8 cellular contexts compared by ENCODE assay signal in the genomic region with DNA sequence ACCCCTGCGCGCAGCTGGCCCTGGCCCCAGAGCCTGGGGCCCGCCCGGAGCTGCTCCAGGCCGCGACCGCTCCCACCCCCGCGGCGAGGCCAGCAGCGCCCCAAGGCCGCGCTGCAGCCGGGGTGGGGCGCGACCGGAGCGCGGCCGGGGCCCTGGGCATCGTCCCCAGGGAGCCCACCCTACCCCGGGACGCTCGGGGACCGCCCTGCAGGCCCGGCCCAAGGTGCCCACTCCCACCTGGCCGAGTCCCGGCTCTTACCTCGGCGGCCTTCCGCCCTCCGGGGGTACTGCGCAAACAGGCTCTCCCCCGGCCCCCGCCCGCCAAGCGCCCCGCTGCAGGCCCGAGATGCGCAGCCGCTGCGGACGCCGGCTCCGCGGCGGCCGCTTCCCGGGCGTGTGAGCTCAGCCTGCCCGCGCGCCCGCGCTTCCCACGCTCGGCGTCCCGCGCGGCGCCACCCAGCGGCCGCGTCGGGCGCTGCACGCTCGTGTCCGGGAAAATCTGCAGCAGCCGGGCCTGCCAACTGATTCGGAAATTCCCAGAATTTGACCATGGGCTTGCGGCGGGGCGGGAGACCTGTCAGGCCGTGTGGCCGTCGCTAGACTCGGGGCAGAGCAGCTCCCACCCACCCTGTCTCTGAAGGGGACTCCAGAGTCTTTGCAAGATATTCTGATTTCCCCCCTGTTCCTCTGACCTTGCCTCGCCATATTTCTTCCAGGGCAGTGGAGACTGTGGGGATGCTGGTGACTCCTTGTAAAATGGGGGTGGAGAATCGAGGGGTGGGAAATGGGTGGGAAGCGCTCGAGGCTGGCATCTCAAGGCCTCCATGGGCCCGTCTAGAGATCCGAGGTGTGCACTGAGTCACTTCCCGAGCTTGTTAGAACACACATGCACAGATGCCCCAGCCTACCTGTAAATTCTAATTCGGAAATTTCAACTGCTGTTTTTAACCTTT. TPM values are rescaled to one million over a fixed set of nuclear protein-coding genes. Genes with fewer than 3 reads are reported as not detected.
DNase-seq lines count a peak whose midpoint lies in the region; ATAC-seq and TF ChIP-seq lines count a peak whose summit lies in the region.

No MANE protein-coding gene starts in this region.

- no peaks in the 10 kb centered on the region for H4K20me1 ChIP-seq in neural cell (ENCODE audit: insufficient read depth)

- H3F3A ChIP-seq in neural cell (ENCODE audit: insufficient read depth, low read length, poor library complexity, severe bottlenecking), result no peaks in the 10 kb centered on the region

- DNase-seq in DMS53 treated with DMSO at 0.1 percent for 48 hours (lab: John Stamatoyannopoulos, UW; ENCODE audit: unreplicated experiment), result peak; percentile 41
- DNase-seq in RWPE2 (ENCODE audit: low spot score), result no peak
- DNase-seq in activated gamma-delta T cell treated with anti-CD3 and anti-CD28 coated beads, Interleukin-2, amount 50 U/mL, for 16 hours (ENCODE audit: low read depth), result peak; percentile 54
- DNase-seq in foreskin fibroblast, result peak; percentile 73 to 92

- H3K27ac ChIP-seq in HUES6 (ENCODE audit: low read depth, low read length) (no peak overlapping the region), RWPE2 (ENCODE audit: poor library complexity, severe bottlenecking) (peak overlapping the region; percentile 57), neural cell (ENCODE audit: low read length) (no peak overlapping the region), temporal lobe (ENCODE audit: low read depth, low read length) (peak overlapping the region; percentile 90)

- peak; percentile 56 for TF ChIP-seq RAD21 in neural cell (conservative IDR thresholded peaks at IDR 0.05)

- peak; percentile 84 for TF ChIP-seq CTCF in RWPE2 (IDR thresholded peaks at IDR 0.05; ENCODE audit: poor library complexity, severe bottlenecking)
- TF ChIP-seq CTCF in foreskin fibroblast (IDR thresholded peaks at IDR 0.05; ENCODE audit: low read depth, low read length), result peak; percentile 51
- peak; percentile 92 for TF ChIP-seq CTCF in neural cell (IDR thresholded peaks at IDR 0.05; ENCODE audit: poor library complexity, severe bottlenecking)

- H3K9me2 ChIP-seq in neural cell (ENCODE audit: insufficient read depth, low read length), result no peaks in the 10 kb centered on the region

- H3K4me1 ChIP-seq in HUES6 (ENCODE audit: control insufficient read depth, insufficient read depth, low read length), result 0 out of 2 replicates have a peak, but pooled peaks cover 4% of the 10 kb centered on the region
- H3K4me1 ChIP-seq in RWPE2 (ENCODE audit: insufficient read depth, poor library complexity, severe bottlenecking), result no peaks in the 10 kb centered on the region

- TF ChIP-seq EP300 in neural cell (conservative IDR thresholded peaks at IDR 0.05; ENCODE audit: poor library complexity, severe bottlenecking), result peak; percentile 30

- peak overlapping the region; percentile 51 for H3K4me2 ChIP-seq in neural cell (ENCODE audit: low read length)

- peak overlapping the region; percentile 65 for H2AFZ ChIP-seq in neural cell (ENCODE audit: low read depth, low read length)

- H3K36me3 ChIP-seq in HUES6 (ENCODE audit: control insufficient read depth, insufficient read depth, low read length) (no peaks in the 10 kb centered on the region), RWPE2 (ENCODE audit: low read depth) (peaks cover 4% of the 10 kb centered on the region; the same call in 1 of the 2 replicates), neural cell (ENCODE audit: insufficient read depth, low read length) (no peaks in the 10 kb centered on the region)

- H3K79me2 ChIP-seq in neural cell (replicated peaks; ENCODE audit: insufficient read depth, low read length), result peaks cover 4% of the 10 kb centered on the region

- ATAC-seq in GM21390 (IDR thresholded peaks at IDR 0.05; ENCODE audit: unreplicated experiment) (peak; percentile 67), RWPE2 (ENCODE audit: low read depth) (peak; percentile 64)

- peaks cover 43% of the 10 kb centered on the region for H3K27me3 ChIP-seq in HUES6 (ENCODE audit: control insufficient read depth, insufficient read depth, low read length)
- H3K27me3 ChIP-seq in RWPE2 (ENCODE audit: insufficient read depth, poor library complexity, severe bottlenecking), result no peaks in the 10 kb centered on the region
- H3K27me3 ChIP-seq in neural cell (ENCODE audit: insufficient read depth, low read depth, low read length), result no peaks in the 10 kb centered on the region

- no peaks in the 10 kb centered on the region for H3K9me3 ChIP-seq in HUES6 (ENCODE audit: control insufficient read depth, insufficient read depth, low read depth, low read length)
- no peaks in the 10 kb centered on the region for H3K9me3 ChIP-seq in RWPE2 (ENCODE audit: severe bottlenecking)
- no peaks in the 10 kb centered on the region for H3K9me3 ChIP-seq in neural cell (ENCODE audit: low read length)

- H3K9ac ChIP-seq in HUES6 (ENCODE audit: low read length), result peak overlapping the region; percentile 5
- H3K9ac ChIP-seq in neural cell (ENCODE audit: low read length), result peak overlapping the region; percentile 71

- H3K4me3 ChIP-seq in HUES6 (ENCODE audit: low read depth, low read length), result peak overlapping the region; percentile 75
- peak overlapping the region; percentile 80 for H3K4me3 ChIP-seq in RWPE2 (ENCODE audit: severe bottlenecking)
- H3K4me3 ChIP-seq in foreskin fibroblast (ENCODE audit: low read depth in 1 of 2, low read length in 2 of 2), result peak overlapping the region; percentile 73 to 80
- H3K4me3 ChIP-seq in neural cell (ENCODE audit: low read length), result peak overlapping the region; percentile 80

TF ChIP-seq in neural cell, 6 proteins besides CTCF, POLR2A, EP300 and RAD21:
- peak; percentile 62 for TF ChIP-seq MXI1 (conservative IDR thresholded peaks at IDR 0.05; ENCODE audit: poor library complexity, severe bottlenecking)
- TF ChIP-seq EZH2 (IDR thresholded peaks at IDR 0.05; ENCODE audit: borderline replicate concordance, insufficient read depth, low read length, poor library complexity, severe bottlenecking), result no peak
- no peak for TF ChIP-seq POLR2AphosphoS5 (IDR thresholded peaks at IDR 0.05)
- peak; percentile 27 for TF ChIP-seq TAF1 (IDR thresholded peaks at IDR 0.05; ENCODE audit: low read depth)
- TF ChIP-seq SMC3 (conservative IDR thresholded peaks at IDR 0.05; ENCODE audit: poor library complexity), result peak; percentile 68

RNA-seq across cellular contexts. Expression of gene CD34, which starts 41.9 kb away (rescaled TPM):
- polyA plus RNA-seq in neural cell, result not detected in 2 replicates
- polyA minus RNA-seq in neural cell, result not detected in 2 replicates
- total RNA-seq in temporal lobe, result 3.4 TPM

Comparison
In these comparisons a context has a peak if more than half of its experiments do, and no peak if none do; other contexts are left out.
1. H3K27ac ChIP-seq: peak in RWPE2 (single experiment) and temporal lobe (single experiment); none in HUES6 (single experiment) and neural cell (single experiment).
2. Peak in every context shown above with its lines, with median percentiles within 50 percentile points of each other: H3K4me3 ChIP-seq and CTCF ChIP-seq.